ENCODE assay signal across 11 cellular contexts in the genomic region with DNA sequence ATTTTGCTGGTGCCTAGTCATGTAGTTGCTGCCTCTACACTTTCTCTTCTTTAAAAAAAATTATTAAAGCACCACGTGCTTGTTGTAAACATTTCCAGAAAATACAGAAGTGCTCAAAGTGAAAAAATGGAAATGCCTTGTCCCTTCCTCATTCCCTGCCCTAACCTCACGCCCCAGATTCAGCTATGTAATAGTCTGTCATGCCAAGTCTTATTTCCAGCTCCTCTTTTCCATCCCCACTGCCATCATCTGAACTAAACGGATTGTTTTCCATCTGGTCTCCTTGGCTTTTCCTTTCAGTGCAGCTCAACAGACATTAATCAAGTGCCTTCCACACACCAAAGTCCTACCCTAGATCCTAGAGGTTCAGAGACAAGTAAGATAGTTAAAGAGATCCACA. TPM values are rescaled to one million over a fixed set of nuclear protein-coding genes. Genes with fewer than 3 reads are reported as not detected.
A peak's percentile ranks its signal among the peaks of the same experiment; 100 is the strongest.
DNase-seq lines count a peak whose midpoint lies in the region; ATAC-seq, FAIRE-seq and TF ChIP-seq lines count a peak whose summit lies in the region.
"Had no signal": no experiment of that assay in that cellular context is flagged by ENCODE, and none has a peak within 500 bp of the region (broad histone marks: within the 10 kb centered on the region; RNA-seq: fewer than 3 reads in every experiment).

No MANE protein-coding gene starts in this region.

- no peak overlapping the region for H4K5ac ChIP-seq in mesendoderm (ENCODE audit: low read length)

- H3K79me2 ChIP-seq in HepG2 (ENCODE audit: insufficient read depth, low read length), result no peaks in the 10 kb centered on the region
- no peaks in the 10 kb centered on the region for H3K79me2 ChIP-seq in mesendoderm (ENCODE audit: control insufficient read depth, insufficient read depth, low read length)

- no peak overlapping the region for H2BK12ac ChIP-seq in neuronal stem cell (ENCODE audit: low read length)

- H3K27ac ChIP-seq in liver (ENCODE audit: low read depth in 1 of 2, low read length in 2 of 2) (no peak overlapping the region), HepG2 (ENCODE audit: extremely low read length, insufficient read depth, low read length) (no peak overlapping the region), neuronal stem cell (replicated peaks; ENCODE audit: low read length) (no peak overlapping the region), mesendoderm (ENCODE audit: low read depth, low read length) (no peak overlapping the region)

- H3K4me1 ChIP-seq in liver (ENCODE audit: control insufficient read depth in 4 of 4, insufficient read depth in 4 of 4, low read length in 3 of 4) (peaks cover 0 to 2% (median 0%) of the 10 kb centered on the region in 4 donors), HepG2 (ENCODE audit: insufficient read depth, low read length) (no peaks in the 10 kb centered on the region), neuronal stem cell (ENCODE audit: control insufficient read depth in 2 of 2, insufficient read depth in 1 of 2, low read depth in 1 of 2, low read length in 2 of 2) (peaks cover 0 to 1% of the 10 kb centered on the region in 2 donors), mesendoderm (ENCODE audit: control insufficient read depth, low read depth, low read length) (peaks cover 3% of the 10 kb centered on the region)

- H3K9me3 ChIP-seq in liver (ENCODE audit: control insufficient read depth in 4 of 4, low read length in 3 of 4), result no peaks in the 10 kb centered on the region
- no peaks in the 10 kb centered on the region for H3K9me3 ChIP-seq in HepG2 (ENCODE audit: low read length)
- no peaks in the 10 kb centered on the region for H3K9me3 ChIP-seq in neuronal stem cell (replicated peaks in 1 of 2; ENCODE audit: control insufficient read depth in 2 of 2, insufficient read depth in 1 of 2, low read depth in 1 of 2, low read length in 2 of 2)

- TF ChIP-seq EP300 in HepG2 (IDR thresholded peaks at IDR 0.05; ENCODE audit: low read depth in 2 of 2, low read length in 2 of 2) (no peak), HepG2 (CRISPR knock-in tag; IDR thresholded peaks at IDR 0.05; ENCODE audit: borderline replicate concordance) (no peak)

- no peak overlapping the region for H2BK15ac ChIP-seq in neuronal stem cell (ENCODE audit: low read length)
- no peak overlapping the region for H2BK15ac ChIP-seq in mesendoderm (replicated peaks; ENCODE audit: low read depth)

- no peak overlapping the region for H4K91ac ChIP-seq in neuronal stem cell (ENCODE audit: low read depth, low read length, poor library complexity)

- H3K18ac ChIP-seq in neuronal stem cell (ENCODE audit: low read length), result no peak overlapping the region
- H3K18ac ChIP-seq in mesendoderm (ENCODE audit: low read length), result no peak overlapping the region

- no TSS peak for BruUV-seq in HepG2 (replicated peaks; lab: Mats Ljungman, UMichigan)

- in situ Hi-C loops in HepG2 (cut with HindIII; ENCODE audit: extremely low pct_ligation_motif_present, low pct_unique_long_range_greater_than_20kb), result loop anchor here (10.0 kb wide), 1 partner anchor 117 kb away; no protein-coding TSS in a partner anchor

- H3K4me2 ChIP-seq in HepG2 (ENCODE audit: low read depth, low read length) (no peak overlapping the region), neuronal stem cell (ENCODE audit: insufficient read depth, low read length, poor library complexity, severe bottlenecking) (no peak overlapping the region), mesendoderm (ENCODE audit: low read length) (no peak overlapping the region)

- H2AFZ ChIP-seq in HepG2 (ENCODE audit: low read length) (no peak overlapping the region), neuronal stem cell (ENCODE audit: low read length) (peak overlapping the region; percentile 9)

- H3K27me3 ChIP-seq in liver (ENCODE audit: control insufficient read depth in 4 of 4, insufficient read depth in 4 of 4, low read length in 3 of 4) (no peaks in the 10 kb centered on the region), HepG2 (ENCODE audit: control insufficient read depth in 1 of 2, insufficient read depth in 2 of 2, low read length in 2 of 2) (no peaks in the 10 kb centered on the region), neuronal stem cell (ENCODE audit: control insufficient read depth in 3 of 3, insufficient read depth in 3 of 3, low read depth in 1 of 3, low read length in 3 of 3) (no peaks in the 10 kb centered on the region), mesendoderm (ENCODE audit: insufficient read depth, low read length, poor library complexity) (no peaks in the 10 kb centered on the region)

- intact Hi-C loops in HepG2 (cut with micrococcal nuclease; ENCODE audit: unreplicated experiment), result no loop called here

- H2BK120ac ChIP-seq in neuronal stem cell (ENCODE audit: low read depth, low read length), result no peak overlapping the region
- H2BK120ac ChIP-seq in mesendoderm (ENCODE audit: low read depth, low read length), result no peak overlapping the region

- TF ChIP-seq CTCF in liver (IDR thresholded peaks at IDR 0.05; ENCODE audit: low read depth, low read length, missing input control) (no peak), HepG2 (CRISPR knock-in tag; IDR thresholded peaks at IDR 0.05) (no peak), fibroblast of pulmonary artery (IDR thresholded peaks at IDR 0.05; ENCODE audit: low read length, missing control alignments) (no peak)

- H3K79me1 ChIP-seq in neuronal stem cell (ENCODE audit: low read depth, low read length) (no peaks in the 10 kb centered on the region), mesendoderm (ENCODE audit: low read length) (no peaks in the 10 kb centered on the region)

- TF ChIP-seq RAD21 in liver (IDR thresholded peaks at IDR 0.05) (no peak), HepG2 (CRISPR knock-in tag; IDR thresholded peaks at IDR 0.05) (no peak)

- H3K56ac ChIP-seq in mesendoderm (ENCODE audit: low read length), result no peak overlapping the region

- H3K4ac ChIP-seq in neuronal stem cell (ENCODE audit: low read length) (no peak overlapping the region), mesendoderm (ENCODE audit: low read depth, low read length) (no peak overlapping the region)

- H4K8ac ChIP-seq in neuronal stem cell (ENCODE audit: low read depth, low read length), result no peak overlapping the region
- no peak overlapping the region for H4K8ac ChIP-seq in mesendoderm (ENCODE audit: low read depth, low read length)

- POLR2A ChIA-PET in HepG2 (lab: Yijun Ruan, JAX), result interaction anchor here (0.9 kb wide), 1 partner anchor 20 kb away, joined by 3 read pairs; the partner anchor contains the start of gene IQGAP1

- H3K4me3 ChIP-seq in liver (ENCODE audit: low read depth in 1 of 3, low read length in 3 of 3) (no peak overlapping the region), HepG2 (replicated peaks in 1 of 3; ENCODE audit: insufficient read depth in 1 of 3, low read depth in 2 of 3, low read length in 3 of 3) (no peak overlapping the region), fibroblast of pulmonary artery (replicated peaks; ENCODE audit: low read depth, low read length) (no peak overlapping the region), neuronal stem cell (ENCODE audit: low read length in 2 of 2) (no peak overlapping the region), mesendoderm (ENCODE audit: low read length) (no peak overlapping the region)

- FAIRE-seq in HepG2 (lab: Jason Lieb, UNC), result no peak
- FAIRE-seq: HTR-8/SVneo had no signal

- ATAC-seq in HepG2, result no peak
- ATAC-seq: activated CD8-positive, alpha-beta T cell treated with anti-CD3 and anti-CD28 coated beads, Interleukin-2, amount 10 ng/mL, durations not matched to agents 7 days and 5 days had no signal

- no peak for TF ChIP-seq POLR2A in HepG2 (IDR thresholded peaks at IDR 0.05; ENCODE audit: insufficient read depth in 1 of 2, low read depth in 2 of 2, low read length in 2 of 2)

- H2AK5ac ChIP-seq in neuronal stem cell (ENCODE audit: low read depth, low read length), result no peak overlapping the region
- H2AK5ac ChIP-seq in mesendoderm (ENCODE audit: low read length), result no peak overlapping the region

- no peak overlapping the region for H2BK5ac ChIP-seq in neuronal stem cell (ENCODE audit: low read length)
- H2BK5ac ChIP-seq in mesendoderm (ENCODE audit: low read length), result no peak overlapping the region

- H3K36me3 ChIP-seq in liver (ENCODE audit: control insufficient read depth in 4 of 4, insufficient read depth in 3 of 4, low read depth in 1 of 4, low read length in 3 of 4) (no peaks in the 10 kb centered on the region), HepG2 (replicated peaks in 1 of 2; ENCODE audit: control insufficient read depth in 1 of 2, insufficient read depth in 2 of 2, low read length in 2 of 2) (no peaks in the 10 kb centered on the region), neuronal stem cell (replicated peaks in 1 of 2; ENCODE audit: control insufficient read depth in 2 of 2, insufficient read depth in 2 of 2, low read length in 2 of 2) (no peaks in the 10 kb centered on the region), mesendoderm (ENCODE audit: control insufficient read depth, insufficient read depth, low read length) (no peaks in the 10 kb centered on the region)

- H4K20me1 ChIP-seq in HepG2 (ENCODE audit: insufficient read depth, low read length), result no peaks in the 10 kb centered on the region

- CTCF ChIA-PET in HepG2 (lab: Yijun Ruan, JAX; ENCODE audit: low intra/inter-chr PET ratio, low total read pairs), result no interaction called here

- no peak overlapping the region for H3K14ac ChIP-seq in neuronal stem cell (ENCODE audit: low read length)

- no peak overlapping the region for H3K9ac ChIP-seq in liver (ENCODE audit: low read depth in 1 of 2, low read length in 2 of 2)
- no peak overlapping the region for H3K9ac ChIP-seq in HepG2 (ENCODE audit: insufficient read depth, low read depth, low read length)
- H3K9ac ChIP-seq in neuronal stem cell (ENCODE audit: low read depth, low read length, poor library complexity), result no peak overlapping the region
- no peak overlapping the region for H3K9ac ChIP-seq in mesendoderm (ENCODE audit: low read length)

- DNase-seq in HepG2 (ENCODE audit: low spot score), result no peak
- peak; percentile 40 for DNase-seq in fibroblast of pulmonary artery (ENCODE audit: low read depth)
- no peak for DNase-seq in neuronal stem cell (ENCODE audit: low spot score)
- no peak for DNase-seq in HuH-7.5 (ENCODE audit: low spot score)
- no peak for DNase-seq in activated T-cell treated with anti-CD3 and anti-CD28 coated beads, Interleukin-2, amount 50 U/mL, for 48 hours
- no peak for DNase-seq in NCI-H146 treated with DMSO at 0.1 percent for 48 hours (lab: John Stamatoyannopoulos, UW; ENCODE audit: unreplicated experiment)
- no peak for DNase-seq in mesendoderm
- DNase-seq: activated CD8-positive, alpha-beta T cell treated with anti-CD3 and anti-CD28 coated beads, Interleukin-2, amount 10 ng/mL, durations not matched to agents 7 days and 5 days; NCI-H1694 had no signal

- WGBS in liver, result 62% methylated on average over 3 of the region's 3 CpGs
- 19% methylated on average over 3 of the region's 3 CpGs for WGBS in HepG2 (ENCODE audit: low lambda C conversion rate)
- no CpG with 5 or more reads among the region's 3 CpGs for WGBS in neuronal stem cell (ENCODE audit: extremely low coverage in 2 of 2, insufficient read length in 2 of 2, insufficient replicate concordance in 1 of 2), 2 donors
- WGBS in mesendoderm (ENCODE audit: extremely low coverage, insufficient coverage, low lambda C conversion rate), result no CpG with 5 or more reads among the region's 3 CpGs

- H3K23ac ChIP-seq in neuronal stem cell (ENCODE audit: low read depth, low read length, poor library complexity) (no peak overlapping the region), mesendoderm (ENCODE audit: low read length) (no peak overlapping the region)

RNA-seq across cellular contexts. Expression of gene ZNF774, which starts 15.5 kb away (rescaled TPM):
- total RNA-seq in liver, result 1 to 10 TPM in 1 of 2 donors, under 1 TPM in 1; 0.19 to 1.0 TPM
- polyA plus RNA-seq in liver, result under 1 TPM; 0.39 to 0.57 TPM
- 0.98 and 1.4 TPM in 2 replicates for total RNA-seq in HepG2 (2016; rRNA removed; fragmentation: Illumina TruSeq; extraction: Trizol)
- 0.09 and 1.2 TPM in 2 replicates for total RNA-seq in HepG2 (2016; cell fraction: cytosol; rRNA removed; fragmentation: Illumina TruSeq; extraction: Trizol; ENCODE audit: low read depth)
- total RNA-seq in HepG2 (2016; cell fraction: insoluble cytoplasmic fraction; rRNA removed; fragmentation: Illumina TruSeq; extraction: Trizol), result 0.89 and 1.7 TPM in 2 replicates
- total RNA-seq in HepG2 (2016; cell fraction: membrane; rRNA removed; fragmentation: Illumina TruSeq; extraction: Trizol), result 0.69 and 1.3 TPM in 2 replicates
- 0.78 and 1.6 TPM in 2 replicates for total RNA-seq in HepG2 (2016; cell fraction: nucleus; rRNA removed; fragmentation: Illumina TruSeq; extraction: Trizol)
- 0.59 and 0.61 TPM in 2 replicates for polyA plus RNA-seq in HepG2 (2011; rRNA removed)
- 0.31 and 0.60 TPM in 2 replicates for polyA plus RNA-seq in HepG2 (2011; cell fraction: cytosol; rRNA removed)
- 0.40 and 0.78 TPM in 2 replicates for polyA plus RNA-seq in HepG2 (2011; cell fraction: nucleus; rRNA removed)
- polyA plus RNA-seq in HepG2 (2012), result 0.52 and 0.92 TPM in 2 replicates
- polyA plus RNA-seq in HepG2 (2016; cell fraction: cytosol; fragmentation: Illumina TruSeq; extraction: Trizol; ENCODE audit: low read depth), result 1.0 and 1.1 TPM in 2 replicates
- 0.79 and 1.3 TPM in 2 replicates for polyA plus RNA-seq in HepG2 (2016; cell fraction: insoluble cytoplasmic fraction; fragmentation: Illumina TruSeq; extraction: Trizol; ENCODE audit: low read depth)
- 0.52 and 0.56 TPM in 2 replicates for polyA plus RNA-seq in HepG2 (2016; cell fraction: membrane; fragmentation: Illumina TruSeq; extraction: Trizol; ENCODE audit: low read depth)
- polyA plus RNA-seq in HepG2 (2016; cell fraction: nucleus; fragmentation: Illumina TruSeq; extraction: Trizol; ENCODE audit: insufficient read depth, low read depth), result 1.7 and 3.0 TPM in 2 replicates
- polyA minus RNA-seq in HepG2 (2011; rRNA and poly(A)+ RNA removed; ENCODE audit: low replicate concordance), result 0.54 and 2.1 TPM in 2 replicates
- 0.18 and 0.59 TPM in 2 replicates for polyA minus RNA-seq in HepG2 (2011; cell fraction: cytosol; rRNA and poly(A)+ RNA removed)
- polyA minus RNA-seq in HepG2 (2011; cell fraction: nucleus; rRNA and poly(A)+ RNA removed), result 1.9 and 5.0 TPM in 2 replicates
- 2.5 TPM for polyA plus RNA-seq in neuronal stem cell (2013, experiment 1 of 2)
- 2.8 TPM for polyA plus RNA-seq in neuronal stem cell (2013, experiment 2 of 2)
- polyA plus RNA-seq in mesendoderm (2013, experiment 1 of 2), result 0.90 TPM
- polyA plus RNA-seq in mesendoderm (2013, experiment 2 of 2), result 1.0 TPM

RNA-seq across cellular contexts. Expression of gene IQGAP1, which starts 20.5 kb away (rescaled TPM):
- total RNA-seq in liver (10 to 100 TPM; 37.7 to 50.1 TPM), HepG2 (2016; rRNA removed; fragmentation: Illumina TruSeq; extraction: Trizol) (25.9 and 37.9 TPM in 2 replicates)
- polyA plus RNA-seq in liver (10 to 100 TPM in 1 of 2 donors, 1 to 10 TPM in 1; 9.2 to 11.3 TPM), HepG2 (2011; rRNA removed) (22.5 and 29.5 TPM in 2 replicates)
- 7.0 and 10.3 TPM in 2 replicates for total RNA-seq in HepG2 (2016; cell fraction: cytosol; rRNA removed; fragmentation: Illumina TruSeq; extraction: Trizol; ENCODE audit: low read depth)
- total RNA-seq in HepG2 (2016; cell fraction: insoluble cytoplasmic fraction; rRNA removed; fragmentation: Illumina TruSeq; extraction: Trizol), result 24.2 and 39.8 TPM in 2 replicates
- 4.9 and 6.0 TPM in 2 replicates for total RNA-seq in HepG2 (2016; cell fraction: membrane; rRNA removed; fragmentation: Illumina TruSeq; extraction: Trizol)
- 45.8 and 61.3 TPM in 2 replicates for total RNA-seq in HepG2 (2016; cell fraction: nucleus; rRNA removed; fragmentation: Illumina TruSeq; extraction: Trizol)
- 6.9 and 8.8 TPM in 2 replicates for polyA plus RNA-seq in HepG2 (2011; cell fraction: cytosol; rRNA removed)
- 43.0 and 44.1 TPM in 2 replicates for polyA plus RNA-seq in HepG2 (2011; cell fraction: nucleus; rRNA removed)
- 19.9 and 21.7 TPM in 2 replicates for polyA plus RNA-seq in HepG2 (2012)
- polyA plus RNA-seq in HepG2 (2016; cell fraction: cytosol; fragmentation: Illumina TruSeq; extraction: Trizol; ENCODE audit: low read depth), result 0.76 and 1.4 TPM in 2 replicates
- polyA plus RNA-seq in HepG2 (2016; cell fraction: insoluble cytoplasmic fraction; fragmentation: Illumina TruSeq; extraction: Trizol; ENCODE audit: low read depth), result 26.8 and 29.0 TPM in 2 replicates
- 2.5 and 4.1 TPM in 2 replicates for polyA plus RNA-seq in HepG2 (2016; cell fraction: membrane; fragmentation: Illumina TruSeq; extraction: Trizol; ENCODE audit: low read depth)
- polyA plus RNA-seq in HepG2 (2016; cell fraction: nucleus; fragmentation: Illumina TruSeq; extraction: Trizol; ENCODE audit: insufficient read depth, low read depth), result 58.6 and 63.1 TPM in 2 replicates
- 43.9 and 274 TPM in 2 replicates for polyA minus RNA-seq in HepG2 (2011; rRNA and poly(A)+ RNA removed; ENCODE audit: low replicate concordance)
- polyA minus RNA-seq in HepG2 (2011; cell fraction: cytosol; rRNA and poly(A)+ RNA removed), result 20.6 and 26.9 TPM in 2 replicates
- 216 and 230 TPM in 2 replicates for polyA minus RNA-seq in HepG2 (2011; cell fraction: nucleus; rRNA and poly(A)+ RNA removed)
- polyA plus RNA-seq in neuronal stem cell (2013, experiment 1 of 2), result 27.0 TPM
- polyA plus RNA-seq in neuronal stem cell (2013, experiment 2 of 2), result 26.1 TPM
- polyA plus RNA-seq in mesendoderm (2013, experiment 1 of 2), result 126 TPM
- polyA plus RNA-seq in mesendoderm (2013, experiment 2 of 2), result 136 TPM
